In the genomic region with DNA sequence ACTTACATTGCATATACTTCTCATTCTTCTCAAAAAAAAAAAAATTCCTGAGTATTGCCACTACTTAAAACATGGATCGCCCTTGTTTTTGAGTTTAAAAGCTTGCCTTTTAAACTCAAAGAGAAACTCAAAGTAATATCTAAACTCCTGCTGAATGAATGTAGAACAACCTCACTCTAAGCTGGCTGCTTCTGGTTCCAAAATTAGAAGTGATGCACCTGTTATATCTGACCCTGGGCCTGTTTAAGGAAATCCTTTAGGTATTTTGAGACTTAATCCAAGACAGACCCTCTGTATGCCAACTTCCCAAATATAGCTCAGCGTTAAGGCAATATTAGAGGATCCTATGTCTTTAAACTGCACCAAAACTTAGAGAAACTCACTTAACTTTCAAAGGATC, we compare ENCODE assay signal across 1 cellular context.
TF ChIP-seq lines count a peak whose summit lies in the region.

No MANE protein-coding gene starts in this region.

TF ChIP-seq in K562, 482 proteins besides CTCF, POLR2A, EP300 and RAD21 (continued from another document):
- no peak for TF ChIP-seq ZFP1 (CRISPR knock-in tag; IDR thresholded peaks at IDR 0.05)
- no peak for TF ChIP-seq NONO (IDR thresholded peaks at IDR 0.05; ENCODE audit: low read depth in 2 of 2, low read length in 1 of 2)
- TF ChIP-seq, protein P1, sequence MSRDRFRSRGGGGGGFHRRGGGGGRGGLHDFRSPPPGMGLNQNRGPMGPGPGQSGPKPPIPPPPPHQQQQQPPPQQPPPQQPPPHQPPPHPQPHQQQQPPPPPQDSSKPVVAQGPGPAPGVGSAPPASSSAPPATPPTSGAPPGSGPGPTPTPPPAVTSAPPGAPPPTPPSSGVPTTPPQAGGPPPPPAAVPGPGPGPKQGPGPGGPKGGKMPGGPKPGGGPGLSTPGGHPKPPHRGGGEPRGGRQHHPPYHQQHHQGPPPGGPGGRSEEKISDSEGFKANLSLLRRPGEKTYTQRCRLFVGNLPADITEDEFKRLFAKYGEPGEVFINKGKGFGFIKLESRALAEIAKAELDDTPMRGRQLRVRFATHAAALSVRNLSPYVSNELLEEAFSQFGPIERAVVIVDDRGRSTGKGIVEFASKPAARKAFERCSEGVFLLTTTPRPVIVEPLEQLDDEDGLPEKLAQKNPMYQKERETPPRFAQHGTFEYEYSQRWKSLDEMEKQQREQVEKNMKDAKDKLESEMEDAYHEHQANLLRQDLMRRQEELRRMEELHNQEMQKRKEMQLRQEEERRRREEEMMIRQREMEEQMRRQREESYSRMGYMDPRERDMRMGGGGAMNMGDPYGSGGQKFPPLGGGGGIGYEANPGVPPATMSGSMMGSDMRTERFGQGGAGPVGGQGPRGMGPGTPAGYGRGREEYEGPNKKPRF (IDR thresholded peaks at IDR 0.05; ENCODE audit: low read depth, low read length): no peak
- no peak for TF ChIP-seq TSHZ1 (CRISPR knock-in tag; IDR thresholded peaks at IDR 0.05)
- TF ChIP-seq, protein P2, sequence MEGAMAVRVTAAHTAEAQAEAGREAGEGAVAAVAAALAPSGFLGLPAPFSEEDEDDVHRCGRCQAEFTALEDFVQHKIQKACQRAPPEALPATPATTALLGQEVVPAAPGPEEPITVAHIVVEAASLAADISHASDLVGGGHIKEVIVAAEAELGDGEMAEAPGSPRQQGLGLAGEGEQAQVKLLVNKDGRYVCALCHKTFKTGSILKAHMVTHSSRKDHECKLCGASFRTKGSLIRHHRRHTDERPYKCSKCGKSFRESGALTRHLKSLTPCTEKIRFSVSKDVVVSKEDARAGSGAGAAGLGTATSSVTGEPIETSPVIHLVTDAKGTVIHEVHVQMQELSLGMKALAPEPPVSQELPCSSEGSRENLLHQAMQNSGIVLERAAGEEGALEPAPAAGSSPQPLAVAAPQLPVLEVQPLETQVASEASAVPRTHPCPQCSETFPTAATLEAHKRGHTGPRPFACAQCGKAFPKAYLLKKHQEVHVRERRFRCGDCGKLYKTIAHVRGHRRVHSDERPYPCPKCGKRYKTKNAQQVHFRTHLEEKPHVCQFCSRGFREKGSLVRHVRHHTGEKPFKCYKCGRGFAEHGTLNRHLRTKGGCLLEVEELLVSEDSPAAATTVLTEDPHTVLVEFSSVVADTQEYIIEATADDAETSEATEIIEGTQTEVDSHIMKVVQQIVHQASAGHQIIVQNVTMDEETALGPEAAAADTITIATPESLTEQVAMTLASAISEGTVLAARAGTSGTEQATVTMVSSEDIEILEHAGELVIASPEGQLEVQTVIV (CRISPR knock-in tag; IDR thresholded peaks at IDR 0.05; ENCODE audit: borderline replicate concordance): no peak
- no peak for TF ChIP-seq NCOA6 (IDR thresholded peaks at IDR 0.05)
- TF ChIP-seq HNRNPLL (IDR thresholded peaks at IDR 0.05; ENCODE audit: low read depth, low read length, poor library complexity, severe bottlenecking): no peak
- TF ChIP-seq BRF1 (IDR thresholded peaks at IDR 0.05; ENCODE audit: borderline replicate concordance, extremely low read depth, insufficient read length): no peak
- no peak for TF ChIP-seq RBM34 (IDR thresholded peaks at IDR 0.05; ENCODE audit: borderline replicate concordance, insufficient read depth, low read length)
- no peak for TF ChIP-seq ELF4 (CRISPR knock-in tag; IDR thresholded peaks at IDR 0.05)
- TF ChIP-seq FOXJ3 (CRISPR knock-in tag; IDR thresholded peaks at IDR 0.05): no peak
TF ChIP-seq in K562: peak in this region for 0.
